Comparison of ENCODE assay signal across 9 cellular contexts in genomic region chr5:139862313-139862712, GRCh38.
DNase-seq lines count a peak whose midpoint lies in the region; ATAC-seq lines count a peak whose summit lies in the region.
"Had no signal": no experiment of that assay in that cellular context is flagged by ENCODE, and none has a peak within 500 bp of the region (broad histone marks: within the 10 kb centered on the region; RNA-seq: fewer than 3 reads in every experiment).

No MANE protein-coding gene starts in this region.

- peak; percentile 65 for DNase-seq in Caki2 (ENCODE audit: low read depth)
- DNase-seq in NCI-H526 treated with DMSO at 0.1 percent for 48 hours (lab: John Stamatoyannopoulos, UW) = peak; percentile 14
- peak; percentile 3 for DNase-seq in fibroblast of the conjunctiva (ENCODE audit: low read depth)
- DNase-seq in SKM-1 treated with dmso at 0.1 percent for 144 hours (lab: John Stamatoyannopoulos, UW; ENCODE audit: unreplicated experiment) = no peak
- no peak for DNase-seq in HuH-7 (ENCODE audit: low spot score)
- DNase-seq in Kasumi-1 (lab: John Stamatoyannopoulos, UW) = no peak
- DNase-seq in cerebellar cortex (ENCODE audit: low spot score) = no peak
- DNase-seq: naive B cell had no signal

- in situ Hi-C loops in Caki2 (cut with HindIII; ENCODE audit: low pct_unique_long_range_greater_than_20kb, low sequenced_read_pairs) = no loop called here

- ATAC-seq in GM21367 (IDR thresholded peaks at IDR 0.05; ENCODE audit: unreplicated experiment) = peak; percentile 50

Comparison
In these comparisons a context has a peak if more than half of its experiments do, and no peak if none do; other contexts are left out.
1. DNase-seq: peak in Caki2 (single experiment), NCI-H526 treated with DMSO at 0.1 percent for 48 hours (single experiment) and fibroblast of the conjunctiva (single experiment); none in SKM-1 treated with dmso at 0.1 percent for 144 hours (single experiment), HuH-7 (single experiment), Kasumi-1 (0 of 2) and cerebellar cortex (single experiment).